In genomic region chr15:42890161-42890913, GRCh38 we compare ENCODE assay signal across 15 cellular contexts. TPM values are rescaled to one million over a fixed set of nuclear protein-coding genes. Genes with fewer than 3 reads are reported as not detected.
DNase-seq lines count a peak whose midpoint lies in the region; ATAC-seq, FAIRE-seq and TF ChIP-seq lines count a peak whose summit lies in the region.
"Had no signal": no experiment of that assay in that cellular context is flagged by ENCODE, and none has a peak within 500 bp of the region (broad histone marks: within the 10 kb centered on the region; RNA-seq: fewer than 3 reads in every experiment).

No MANE protein-coding gene starts in this region.

- no peak overlapping the region for H2AK5ac ChIP-seq in H1 (ENCODE audit: low read depth, low read length)

- peak overlapping the region in 1 of 4 experiments; percentile 10; a peak in 2 of 8 replicates for H3K4me3 ChIP-seq in H1 (ENCODE audit: extremely low read depth in 1 of 4, insufficient read depth in 2 of 4, low read depth in 3 of 4, low read length in 4 of 4)
- no peak overlapping the region for H3K4me3 ChIP-seq in HepG2 (replicated peaks in 1 of 3; ENCODE audit: insufficient read depth in 1 of 3, low read depth in 2 of 3, low read length in 3 of 3)
- H3K4me3 ChIP-seq: gastroesophageal sphincter, K562, testis had no signal

- H3K4me1 ChIP-seq in H1 (replicated peaks in 1 of 4; ENCODE audit: control insufficient read depth in 3 of 4, insufficient read depth in 4 of 4, low read length in 3 of 4) (peaks cover 0 to 8% (median 6%) of the 10 kb centered on the region in 4 experiments; a peak in 4 of 7 replicates), HepG2 (ENCODE audit: insufficient read depth, low read length) (no peaks in the 10 kb centered on the region)
- H3K4me1 ChIP-seq: testis had no signal

- no peak overlapping the region for H3K18ac ChIP-seq in H1 (ENCODE audit: extremely low read depth, low read length)

- H3K9ac ChIP-seq in H1 (replicated peaks in 1 of 4; ENCODE audit: extremely low read depth in 1 of 4, low read depth in 3 of 4, low read length in 3 of 4): no peak overlapping the region
- H3K9ac ChIP-seq in HepG2 (ENCODE audit: insufficient read depth, low read depth, low read length): no peak overlapping the region

- H3K27me3 ChIP-seq in H1 (replicated peaks in 1 of 4; ENCODE audit: control insufficient read depth in 3 of 4, extremely low read depth in 1 of 4, insufficient read depth in 3 of 4, low read length in 3 of 4) (no peaks in the 10 kb centered on the region), HepG2 (ENCODE audit: control insufficient read depth in 1 of 2, insufficient read depth in 2 of 2, low read length in 2 of 2) (no peaks in the 10 kb centered on the region)
- H3K27me3 ChIP-seq: gastroesophageal sphincter, testis had no signal

- peaks cover 2 to 7% of the 10 kb centered on the region in 2 experiments; a peak in 3 of 4 replicates for H3K9me3 ChIP-seq in H1 (ENCODE audit: insufficient read depth in 2 of 2, low read depth in 1 of 2, low read length in 1 of 2)
- no peaks in the 10 kb centered on the region for H3K9me3 ChIP-seq in HepG2 (ENCODE audit: low read length)
- H3K9me3 ChIP-seq: testis had no signal

- ATAC-seq in HepG2: no peak
- ATAC-seq in HG02759 (IDR thresholded peaks at IDR 0.05; ENCODE audit: unreplicated experiment): no peak
- ATAC-seq: gastroesophageal sphincter, K562 had no signal

- peak overlapping the region; percentile 42 to 57 for H3K4me2 ChIP-seq in H1 (ENCODE audit: insufficient read depth in 1 of 2, low read depth in 2 of 2, low read length in 2 of 2)
- no peak overlapping the region for H3K4me2 ChIP-seq in HepG2 (ENCODE audit: low read depth, low read length)

- H2BK120ac ChIP-seq in H1 (replicated peaks; ENCODE audit: low read depth, low read length): peak overlapping the region; percentile 86

- H2BK5ac ChIP-seq in H1 (ENCODE audit: low read depth, low read length): peak overlapping the region; percentile 90

- no peak overlapping the region for H3K14ac ChIP-seq in H1 (ENCODE audit: insufficient read length)

- no peak overlapping the region for H2BK15ac ChIP-seq in H1 (ENCODE audit: low read length)

- POLR2A ChIA-PET in H1 (lab: Charles Lee; ENCODE audit: partially characterized antibody) (interaction anchor here (0.6 to 0.9 kb wide), 2 partner anchors 33 to 617 kb away, joined by 3 read pairs; partner anchors contain the start of gene TMEM87A), HepG2 (lab: Yijun Ruan, JAX) (no interaction called here)

- TF ChIP-seq EP300 in H1 (IDR thresholded peaks at IDR 0.05; ENCODE audit: borderline replicate concordance in 1 of 2, low read depth in 2 of 2, low read length in 2 of 2): no peak
- no peak for TF ChIP-seq EP300 in HepG2 (IDR thresholded peaks at IDR 0.05; ENCODE audit: low read depth in 2 of 2, low read length in 2 of 2)
- TF ChIP-seq EP300 in HepG2 (CRISPR knock-in tag; IDR thresholded peaks at IDR 0.05; ENCODE audit: borderline replicate concordance): no peak

- FAIRE-seq in H1 (lab: Jason Lieb, UNC) (no peak), HepG2 (lab: Jason Lieb, UNC) (no peak)
- FAIRE-seq: D721Med, K562 had no signal

- H2AFZ ChIP-seq in H1 (ENCODE audit: low read length) (no peak overlapping the region), HepG2 (ENCODE audit: low read length) (no peak overlapping the region)

- no peak overlapping the region for H2BK20ac ChIP-seq in H1 (ENCODE audit: low read length)

- H3K79me2 ChIP-seq in H1 (ENCODE audit: control insufficient read depth in 1 of 2, insufficient read depth in 2 of 2, low read length in 2 of 2): peaks cover 0 to 15% of the 10 kb centered on the region in 2 experiments; a peak in 2 of 4 replicates
- H3K79me2 ChIP-seq in HepG2 (ENCODE audit: insufficient read depth, low read length): no peaks in the 10 kb centered on the region

- no peak overlapping the region for H3K4ac ChIP-seq in H1 (replicated peaks; ENCODE audit: insufficient read length, low read depth, low read length)

- no peak overlapping the region for H3K56ac ChIP-seq in H1 (replicated peaks; ENCODE audit: insufficient read length, low read depth, low read length)

- no TSS peak for BruUV-seq in HepG2 (replicated peaks; lab: Mats Ljungman, UMichigan)

- H3K36me3 ChIP-seq in H1 (ENCODE audit: control insufficient read depth in 2 of 4, insufficient read depth in 4 of 4, low read length in 3 of 4) (no peaks in the 10 kb centered on the region; a peak in 1 of 8 replicates), HepG2 (replicated peaks in 1 of 2; ENCODE audit: control insufficient read depth in 1 of 2, insufficient read depth in 2 of 2, low read length in 2 of 2) (no peaks in the 10 kb centered on the region)
- H3K36me3 ChIP-seq: gastroesophageal sphincter had no signal

- H3K79me1 ChIP-seq in H1 (ENCODE audit: low read depth, low read length): no peaks in the 10 kb centered on the region

- TF ChIP-seq CTCF in H1 (IDR thresholded peaks at IDR 0.05; ENCODE audit: control extremely low read depth in 1 of 3, insufficient read depth in 1 of 3, low read depth in 1 of 3, low read length in 3 of 3) (no peak), HepG2 (CRISPR knock-in tag; IDR thresholded peaks at IDR 0.05) (no peak)

- no peak overlapping the region for H4K5ac ChIP-seq in H1 (ENCODE audit: insufficient read length, low read depth, low read length)

- H3K27ac ChIP-seq in H1 (ENCODE audit: low read depth, low read length) (0 out of 2 replicates have a peak overlapping the region, but pooled peaks have one; percentile 19), HepG2 (ENCODE audit: extremely low read length, insufficient read depth, low read length) (no peak overlapping the region)
- H3K27ac ChIP-seq: gastroesophageal sphincter, testis had no signal

- TF ChIP-seq RAD21 in H1 (IDR thresholded peaks at IDR 0.05 in 1 of 2, conservative IDR thresholded peaks at IDR 0.05 in 1 of 2; ENCODE audit: low read depth in 2 of 2, low read length in 2 of 2) (no peak), HepG2 (CRISPR knock-in tag; IDR thresholded peaks at IDR 0.05) (no peak)

- in situ Hi-C loops in HepG2 (cut with HindIII; ENCODE audit: extremely low pct_ligation_motif_present, low pct_unique_long_range_greater_than_20kb): no loop called here
- in situ Hi-C loops in KBM-7 (cut with MboI; ENCODE audit: low pct_unique_long_range_greater_than_20kb, low sequenced_read_pairs): no loop called here

- no peak overlapping the region for H4K91ac ChIP-seq in H1 (replicated peaks; ENCODE audit: insufficient read length, low read length)

- 57% methylated on average over 2 of the region's 2 CpGs; no CpG with 5 or more reads in 1 of the 2 experiments for WGBS in H1 (ENCODE audit: extremely low coverage in 1 of 2, insufficient coverage in 1 of 2, insufficient read length in 1 of 2, insufficient replicate concordance in 2 of 2, low coverage in 1 of 2, low lambda C conversion rate in 2 of 2, missing lambda C conversion rate in 1 of 2), 2 experiments
- WGBS in HepG2 (ENCODE audit: low lambda C conversion rate): 88% methylated on average over 2 of the region's 2 CpGs

- no peak overlapping the region for H4K8ac ChIP-seq in H1 (ENCODE audit: extremely low read depth, insufficient read depth, low read length)

- H3K23me2 ChIP-seq in H1 (ENCODE audit: low read depth, low read length): peaks cover 2% of the 10 kb centered on the region; the same call in 1 of the 2 replicates

- CTCF ChIA-PET in H1 (lab: Charles Lee; ENCODE audit: partially characterized antibody) (interaction anchor here (1.4 kb wide), 1 partner anchor 10 kb away, joined by 4 read pairs; no protein-coding TSS in a partner anchor), HepG2 (lab: Yijun Ruan, JAX; ENCODE audit: low intra/inter-chr PET ratio, low total read pairs) (no interaction called here)

- no peak overlapping the region for H3K23ac ChIP-seq in H1 (ENCODE audit: insufficient read length)

- intact Hi-C loops in HepG2 (cut with micrococcal nuclease; ENCODE audit: unreplicated experiment): no loop called here

- DNase-seq in COLO829 (ENCODE audit: low spot score) (peak; percentile 25), LHCN-M2 (ENCODE audit: low read depth) (peak; percentile 72), H1 (ENCODE audit: low read depth in 1 of 2, low spot score in 2 of 2) (peak in 1 of 2 experiments; percentile 15), HepG2 (ENCODE audit: low spot score) (peak; percentile 16), C1 segment of cervical spinal cord (lab: John Stamatoyannopoulos, UW) (no peak), KBM-7 (no peak), amniotic stem cell (lab: John Stamatoyannopoulos, UW) (no peak)
- DNase-seq: activated naive CD4-positive, alpha-beta T cell treated with anti-CD3 and anti-CD28 coated beads, Interleukin-2, amount 10 ng/mL, durations not matched to agents 7 days and 5 days; NCI-H526; stimulated activated CD4-positive, alpha-beta T cell treated with anti-CD3 and anti-CD28 coated beads, Interleukin-4, amount 100 ng/mL, for 24 hours; testis had no signal

- H2BK12ac ChIP-seq in H1 (ENCODE audit: low read depth, low read length): peak overlapping the region; percentile 76; the same call in 1 of the 2 replicates

- TF ChIP-seq POLR2A in H1 (IDR thresholded peaks at IDR 0.05; ENCODE audit: control extremely low read depth in 1 of 2, low read depth in 2 of 2, low read length in 2 of 2) (no peak), HepG2 (IDR thresholded peaks at IDR 0.05; ENCODE audit: insufficient read depth in 1 of 2, low read depth in 2 of 2, low read length in 2 of 2) (no peak)

- no peaks in the 10 kb centered on the region for H4K20me1 ChIP-seq in H1 (replicated peaks in 1 of 2; ENCODE audit: control insufficient read depth in 1 of 2, insufficient read depth in 2 of 2, low read length in 2 of 2)
- H4K20me1 ChIP-seq in HepG2 (ENCODE audit: insufficient read depth, low read length): no peaks in the 10 kb centered on the region

RNA-seq across cellular contexts. Expression of gene TTBK2, which starts 30.2 kb away (rescaled TPM):
- 4.0 and 9.6 TPM in 2 replicates for total RNA-seq in LHCN-M2 (2014; rRNA removed)
- 1.9 TPM for polyA plus RNA-seq in LHCN-M2 (2012)
- total RNA-seq in H1 (2021; fragmentation: NEBNext Ultra II Directional; extraction: Animal tissue kit (Norgen Biotek cat#: 25700)): 13.1 and 18.2 TPM in 2 replicates
- 2.7 and 2.9 TPM in 2 replicates for polyA plus RNA-seq in H1 (2011; rRNA removed)
- 4.1 TPM for polyA plus RNA-seq in H1 (2011; cell fraction: cytosol; rRNA removed)
- 3.7 TPM for polyA plus RNA-seq in H1 (2011; cell fraction: nucleus; rRNA removed)
- 3.2 to 5.0 TPM (median 3.9 TPM) in 4 replicates for polyA plus RNA-seq in H1 (2012, experiment 1 of 2)
- 0.22 TPM for polyA plus RNA-seq in H1 (2012, experiment 2 of 2)
- polyA plus RNA-seq in H1 (2013, experiment 1 of 2): 4.3 TPM
- polyA plus RNA-seq in H1 (2013, experiment 2 of 2): 3.7 TPM
- 19.3 and 21.2 TPM in 2 replicates for polyA minus RNA-seq in H1 (2011; rRNA and poly(A)+ RNA removed)
- polyA minus RNA-seq in H1 (2011; cell fraction: cytosol; rRNA and poly(A)+ RNA removed): 8.4 TPM
- 13.5 TPM for polyA minus RNA-seq in H1 (2011; cell fraction: nucleus; rRNA and poly(A)+ RNA removed)
- total RNA-seq in HepG2 (2016; rRNA removed; fragmentation: Illumina TruSeq; extraction: Trizol): 7.4 and 8.1 TPM in 2 replicates
- total RNA-seq in HepG2 (2016; cell fraction: cytosol; rRNA removed; fragmentation: Illumina TruSeq; extraction: Trizol; ENCODE audit: low read depth): 10.3 and 10.5 TPM in 2 replicates
- total RNA-seq in HepG2 (2016; cell fraction: insoluble cytoplasmic fraction; rRNA removed; fragmentation: Illumina TruSeq; extraction: Trizol): 5.8 and 7.2 TPM in 2 replicates
- 6.2 and 6.4 TPM in 2 replicates for total RNA-seq in HepG2 (2016; cell fraction: membrane; rRNA removed; fragmentation: Illumina TruSeq; extraction: Trizol)
- total RNA-seq in HepG2 (2016; cell fraction: nucleus; rRNA removed; fragmentation: Illumina TruSeq; extraction: Trizol): 6.8 and 8.9 TPM in 2 replicates
- polyA plus RNA-seq in HepG2 (2011; rRNA removed): 4.4 and 5.1 TPM in 2 replicates
- polyA plus RNA-seq in HepG2 (2011; cell fraction: cytosol; rRNA removed): 2.4 and 3.1 TPM in 2 replicates
- 4.7 and 6.9 TPM in 2 replicates for polyA plus RNA-seq in HepG2 (2011; cell fraction: nucleus; rRNA removed)
- polyA plus RNA-seq in HepG2 (2012): 4.4 and 5.3 TPM in 2 replicates
- polyA plus RNA-seq in HepG2 (2016; cell fraction: cytosol; fragmentation: Illumina TruSeq; extraction: Trizol; ENCODE audit: low read depth): 0.53 and 0.82 TPM in 2 replicates
- polyA plus RNA-seq in HepG2 (2016; cell fraction: insoluble cytoplasmic fraction; fragmentation: Illumina TruSeq; extraction: Trizol; ENCODE audit: low read depth): 3.4 TPM in 2 replicates
- 0.77 and 0.86 TPM in 2 replicates for polyA plus RNA-seq in HepG2 (2016; cell fraction: membrane; fragmentation: Illumina TruSeq; extraction: Trizol; ENCODE audit: low read depth)
- 6.9 and 7.0 TPM in 2 replicates for polyA plus RNA-seq in HepG2 (2016; cell fraction: nucleus; fragmentation: Illumina TruSeq; extraction: Trizol; ENCODE audit: insufficient read depth, low read depth)
- 6.1 and 12.9 TPM in 2 replicates for polyA minus RNA-seq in HepG2 (2011; rRNA and poly(A)+ RNA removed; ENCODE audit: low replicate concordance)
- 5.7 and 8.7 TPM in 2 replicates for polyA minus RNA-seq in HepG2 (2011; cell fraction: cytosol; rRNA and poly(A)+ RNA removed)
- polyA minus RNA-seq in HepG2 (2011; cell fraction: nucleus; rRNA and poly(A)+ RNA removed): 9.5 and 13.6 TPM in 2 replicates

Comparison
In these comparisons a context has a peak if more than half of its experiments do, and no peak if none do; other contexts are left out.
1. DNase-seq: peak in COLO829 (single experiment), LHCN-M2 (single experiment) and HepG2 (single experiment); none in C1 segment of cervical spinal cord (0 of 14), KBM-7 (single experiment) and amniotic stem cell (single experiment).